Comparison of ENCODE assay signal across 8 cellular contexts in the genomic region with DNA sequence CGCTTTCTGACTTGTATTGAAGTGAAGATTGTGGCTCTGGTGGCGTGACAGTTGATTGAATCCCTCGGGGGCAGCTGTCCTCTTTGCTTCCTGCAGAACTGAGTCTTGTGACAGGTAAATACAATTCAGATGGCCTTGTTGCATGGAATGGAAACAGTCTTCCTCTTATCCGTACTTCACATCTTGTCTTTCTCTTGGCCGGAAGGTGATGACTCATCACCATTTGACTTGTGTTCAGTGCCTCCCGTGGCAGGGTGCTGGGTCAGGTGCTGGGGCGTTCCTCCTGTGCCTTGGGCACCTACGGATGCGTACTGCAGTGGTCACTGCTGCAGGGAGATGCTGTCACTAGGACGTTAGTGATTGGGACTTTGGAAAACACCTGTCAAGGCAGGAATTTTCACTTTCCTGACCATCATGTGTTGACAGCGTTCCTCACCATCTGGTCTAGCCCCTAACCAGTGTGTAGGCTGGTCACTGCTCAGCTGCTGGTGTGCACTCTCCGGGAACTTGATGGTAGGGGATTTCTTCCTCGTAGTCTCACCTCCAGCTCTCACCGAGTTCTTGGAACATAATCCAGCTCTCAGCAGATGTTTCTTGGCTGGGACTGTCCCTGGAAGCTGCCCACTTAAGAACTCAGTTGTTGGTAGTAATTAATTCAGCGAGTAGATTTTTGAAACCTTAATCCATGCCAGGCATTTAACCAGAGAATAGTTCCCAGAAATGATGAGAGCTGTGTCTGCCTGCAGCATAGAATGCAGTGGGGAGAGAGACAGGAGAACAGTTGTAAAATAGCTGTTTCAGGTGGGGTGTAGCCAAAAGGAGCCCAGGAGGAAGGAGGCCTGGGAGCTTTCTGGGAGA. TPM values are rescaled to one million over a fixed set of nuclear protein-coding genes. Genes with fewer than 3 reads are reported as not detected.
DNase-seq lines count a peak whose midpoint lies in the region; ATAC-seq, FAIRE-seq and TF ChIP-seq lines count a peak whose summit lies in the region.

No MANE protein-coding gene starts in this region.

- H3K27me3 ChIP-seq in right atrium auricular region = no peaks in the 10 kb centered on the region

- FAIRE-seq in RCC 7860 (lab: Jason Lieb, UNC) = no peak

- peaks cover 0 to 32% of the 10 kb centered on the region in 2 donors for H3K4me1 ChIP-seq in right atrium auricular region

- TF ChIP-seq CTCF in right atrium auricular region (IDR thresholded peaks at IDR 0.05) (no peak), foreskin fibroblast (IDR thresholded peaks at IDR 0.05; ENCODE audit: low read depth, low read length) (no peak)

- DNase-seq in ELR (ENCODE audit: low read depth) (peak; percentile 34), OCI-M1 (lab: John Stamatoyannopoulos, UW) (peak; percentile 78), right atrium auricular region (ENCODE audit: low spot score) (no peak), RCC 7860 (ENCODE audit: low spot score) (no peak), foreskin fibroblast (no peak)
- peak; percentile 46 for DNase-seq in activated T-helper 9 cell treated with anti-CD3 and anti-CD28 coated beads, Interleukin-2, amount 50 U/mL, for 16 hours (ENCODE audit: low read depth)
- peak in 2 of 3 experiments; percentile 40 to 55 for DNase-seq in stimulated activated CD4-positive, alpha-beta T cell treated with anti-CD3 and anti-CD28 coated beads, TNF-alpha, amount 100 ng/mL, for 24 hours (ENCODE audit: low read depth in 3 of 3)

- peak overlapping the region; percentile 39 to 60 for H3K27ac ChIP-seq in right atrium auricular region

- H3K9me3 ChIP-seq in right atrium auricular region = no peaks in the 10 kb centered on the region

- no peak for ATAC-seq in GM19351 (IDR thresholded peaks at IDR 0.05; ENCODE audit: unreplicated experiment)

- H3K4me3 ChIP-seq in right atrium auricular region (no peak overlapping the region), foreskin fibroblast (ENCODE audit: low read depth in 1 of 2, low read length in 2 of 2) (no peak overlapping the region)

- H3K36me3 ChIP-seq in right atrium auricular region = no peaks in the 10 kb centered on the region

RNA-seq across cellular contexts. Expression of gene TBC1D14, which starts 7.2 kb away (rescaled TPM):
- total RNA-seq in right atrium auricular region = 10 to 100 TPM; 33.7 to 34.0 TPM

Comparison
In these comparisons a context has a peak if more than half of its experiments do, and no peak if none do; other contexts are left out.
1. DNase-seq: peak in ELR (single experiment), OCI-M1 (single experiment), activated T-helper 9 cell treated with anti-CD3 and anti-CD28 coated beads, Interleukin-2, amount 50 U/mL, for 16 hours (single experiment) and stimulated activated CD4-positive, alpha-beta T cell treated with anti-CD3 and anti-CD28 coated beads, TNF-alpha, amount 100 ng/mL, for 24 hours (2 of 3); none in right atrium auricular region (single experiment), RCC 7860 (single experiment) and foreskin fibroblast (0 of 2).